Comparison of ENCODE assay signal across 22 cellular contexts in genomic region chr5:38285226-38285625, GRCh38. TPM values are rescaled to one million over a fixed set of nuclear protein-coding genes. Genes with fewer than 3 reads are reported as not detected.
"Had no signal": no experiment of that assay in that cellular context is flagged by ENCODE, and none has a peak within 500 bp of the region (broad histone marks: within the 10 kb centered on the region; RNA-seq: fewer than 3 reads in every experiment).

No MANE protein-coding gene starts in this region.

- H3K27ac ChIP-seq: colonic mucosa, esophagus squamous epithelium, heart left ventricle, hepatocyte, left lung, neural progenitor cell, parathyroid adenoma, prostate gland, sigmoid colon, transverse colon, upper lobe of right lung, uterus had no signal

- DNase-seq: colonic mucosa; effector memory CD4-positive, alpha-beta T cell; esophagus squamous epithelium; heart left ventricle; left cardiac atrium; left lung; mucosa of descending colon; naive B cell; right cardiac atrium; sigmoid colon; stimulated activated CD4-positive, alpha-beta T cell treated with anti-CD3 and anti-CD28 coated beads, Interleukin-2, amount 100 ng/mL, for 24 hours; stimulated activated CD4-positive, alpha-beta T cell treated with anti-CD3 and anti-CD28 coated beads, Interleukin-4, amount 100 ng/mL, for 24 hours; stimulated activated naive CD8-positive, alpha-beta T cell treated with anti-CD3 and anti-CD28 coated beads, Interleukin-15, Interleukin-2, amounts not matched to agents 100 U/mL and 50 U/mL, for 24 hours; transverse colon; upper lobe of right lung; uterus had no signal

- H3K79me2 ChIP-seq: hepatocyte, parathyroid adenoma had no signal

- H3K27me3 ChIP-seq: colonic mucosa, esophagus squamous epithelium, hepatocyte, neural progenitor cell, sigmoid colon, transverse colon, uterus had no signal

- H3K9me3 ChIP-seq: colonic mucosa, esophagus squamous epithelium, heart left ventricle, left lung, mucosa of descending colon, prostate gland, sigmoid colon, transverse colon, upper lobe of right lung, uterus had no signal

- H3K4me3 ChIP-seq: colonic mucosa, esophagus squamous epithelium, heart left ventricle, hepatocyte, left lung, mucosa of descending colon, neural progenitor cell, prostate gland, sigmoid colon, transverse colon, upper lobe of right lung, uterus had no signal

- H3K4me1 ChIP-seq: colonic mucosa, esophagus squamous epithelium, heart left ventricle, left lung, parathyroid adenoma, prostate gland, sigmoid colon, transverse colon, upper lobe of right lung, uterus had no signal

- H3K4me2 ChIP-seq: hepatocyte had no signal

- H3K9ac ChIP-seq: neural progenitor cell, parathyroid adenoma had no signal

- H2AFZ ChIP-seq: hepatocyte, neural progenitor cell, parathyroid adenoma had no signal

- ATAC-seq: heart left ventricle; left cardiac atrium; mucosa of descending colon; natural killer cell treated with Interleukin-12 subunit alpha and Interleukin-12 subunit beta and Interleukin-15 and Interleukin-18, amount 100 ng/mL, for 72 hours; right cardiac atrium; stimulated activated effector memory CD8-positive, alpha-beta T cell treated with anti-CD3 and anti-CD28 coated beads, Interleukin-12 subunit alpha, Interleukin-12 subunit beta, amount 100 ng/mL, for 72 hours; stimulated activated naive CD8-positive, alpha-beta T cell treated with anti-CD3 and anti-CD28 coated beads, Interleukin-15, Interleukin-2, amounts not matched to agents 100 U/mL and 50 U/mL, for 24 hours had no signal

- H3K36me3 ChIP-seq: colonic mucosa, esophagus squamous epithelium, heart left ventricle, left lung, neural progenitor cell, prostate gland, sigmoid colon, transverse colon, upper lobe of right lung, uterus had no signal

RNA-seq across cellular contexts. Expression of gene EGFLAM, which starts 26.9 kb away (rescaled TPM):
- total RNA-seq: natural killer cell treated with Interleukin-12 subunit alpha and Interleukin-12 subunit beta and Interleukin-15 and Interleukin-18, amount 100 ng/mL, for 72 hours had no signal
